ENCODE assay signal across 27 cellular contexts in the genomic region with DNA sequence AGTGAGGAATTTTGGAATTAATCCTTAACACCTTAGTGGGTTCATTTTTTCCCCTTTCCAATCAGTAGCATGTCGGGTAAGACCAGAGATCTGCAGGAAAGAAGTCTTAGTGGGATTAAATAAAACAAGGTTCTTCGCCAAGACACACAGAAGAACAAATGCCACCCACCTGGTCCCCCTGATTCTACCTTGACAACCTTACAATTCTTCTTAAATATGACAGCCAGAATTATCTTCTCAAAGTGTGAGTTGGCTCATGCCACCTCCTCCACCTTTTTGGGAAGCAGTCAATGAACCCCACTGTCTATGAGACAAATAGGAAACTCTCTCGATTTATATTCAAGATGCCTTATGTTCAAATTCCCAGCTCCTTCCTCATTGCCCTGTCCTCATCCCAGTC.
"Had no signal": no experiment of that assay in that cellular context is flagged by ENCODE, and none has a peak within 500 bp of the region (broad histone marks: within the 10 kb centered on the region; RNA-seq: fewer than 3 reads in every experiment).

No MANE protein-coding gene starts in this region.

- DNase-seq: stimulated activated CD4-positive, alpha-beta T cell treated with anti-CD3 and anti-CD28 coated beads, Interleukin-2, amount 100 ng/mL, for 48 hours; stimulated activated CD4-positive, alpha-beta T cell treated with anti-CD3 and anti-CD28 coated beads, Interleukin-4, amount 100 ng/mL, for 1 hour; stimulated activated CD4-positive, alpha-beta T cell treated with anti-CD3 and anti-CD28 coated beads, Interleukin-4, amount 100 ng/mL, for 24 hours; stimulated activated CD4-positive, alpha-beta T cell treated with anti-CD3 and anti-CD28 coated beads, Interleukin-4, amount 100 ng/mL, for 4 hours; stimulated activated CD8-positive, alpha-beta memory T cell treated with anti-CD3 and anti-CD28 coated beads, Interleukin-4, amount 100 ng/mL, for 48 hours; stimulated activated naive B cell treated with anti-CD40 and anti-IgM and Interleukin-4, amounts not matched to agents 10 μg/mL and 1 μg/mL and 100 μg/mL, for 72 hours; stimulated activated naive CD4-positive, alpha-beta T cell; stimulated activated naive CD4-positive, alpha-beta T cell treated with Interleukin-2 at 50 U/mL for 16 hours; stimulated activated naive CD8-positive, alpha-beta T cell treated with anti-CD3 and anti-CD28 coated beads, Interleukin-15, amount 100 ng/mL, for 72 hours; stimulated activated naive CD8-positive, alpha-beta T cell treated with anti-CD3 and anti-CD28 coated beads, Interleukin-15, Interleukin-2, amounts not matched to agents 100 U/mL and 50 U/mL, for 24 hours; stomach; testis; thyroid gland; tibial artery; transverse colon; trophoblast cell; upper lobe of left lung; upper lobe of right lung; uterus had no signal

- H3K9me3 Mint-ChIP-seq: type B pancreatic cell had no signal

- H3K4me1 Mint-ChIP-seq: stimulated activated effector memory CD8-positive, alpha-beta T cell treated with anti-CD3 and anti-CD28 coated beads, Interleukin-12 subunit alpha, Interleukin-12 subunit beta, amount 100 ng/mL, for 72 hours; stimulated activated memory B cell treated with anti-CD40 and anti-IgM and Interleukin-4, amounts not matched to agents 10 μg/mL and 1 μg/mL and 100 μg/mL, for 72 hours; stimulated activated naive B cell treated with anti-CD40 and anti-IgM and Interleukin-4, amounts not matched to agents 10 μg/mL and 1 μg/mL and 100 μg/mL, for 72 hours; stimulated activated naive CD8-positive, alpha-beta T cell treated with anti-CD3 and anti-CD28 coated beads, Interleukin-15, amount 100 ng/mL, for 72 hours had no signal

- H3K27me3 Mint-ChIP-seq: stimulated activated memory B cell treated with anti-CD40 and anti-IgM and Interleukin-4, amounts not matched to agents 10 μg/mL and 1 μg/mL and 100 μg/mL, for 72 hours; stimulated activated naive CD8-positive, alpha-beta T cell treated with anti-CD3 and anti-CD28 coated beads, Interleukin-15, amount 100 ng/mL, for 72 hours; type B pancreatic cell had no signal

- H3K4me3 Mint-ChIP-seq: stimulated activated effector memory CD8-positive, alpha-beta T cell treated with anti-CD3 and anti-CD28 coated beads, Interleukin-12 subunit alpha, Interleukin-12 subunit beta, amount 100 ng/mL, for 72 hours; stimulated activated memory B cell treated with anti-CD40 and anti-IgM and Interleukin-4, amounts not matched to agents 10 μg/mL and 1 μg/mL and 100 μg/mL, for 72 hours; stimulated activated naive B cell treated with anti-CD40 and anti-IgM and Interleukin-4, amounts not matched to agents 10 μg/mL and 1 μg/mL and 100 μg/mL, for 72 hours; stimulated activated naive CD8-positive, alpha-beta T cell treated with anti-CD3 and anti-CD28 coated beads, Interleukin-15, amount 100 ng/mL, for 72 hours; stimulated activated naive CD8-positive, alpha-beta T cell treated with anti-CD3 and anti-CD28 coated beads, Interleukin-15, Interleukin-2, amounts not matched to agents 100 ng/mL and 50 ng/mL, for 24 hours; type B pancreatic cell had no signal

- H3K27ac ChIP-seq: stomach, suprapubic skin, testis, thoracic aorta, thyroid gland, tibial artery, tibial nerve, transverse colon, upper lobe of left lung, upper lobe of right lung, uterus, vagina had no signal

- H3K27me3 ChIP-seq: stomach, suprapubic skin, testis, thyroid gland, tibial artery, tibial nerve, transverse colon, upper lobe of left lung, upper lobe of right lung, uterus, vagina had no signal

- H3K36me3 ChIP-seq: stomach, suprapubic skin, thoracic aorta, thyroid gland, tibial artery, tibial nerve, transverse colon, upper lobe of left lung, upper lobe of right lung, uterus, vagina had no signal

- H3K4me1 ChIP-seq: stomach, suprapubic skin, testis, thyroid gland, tibial artery, tibial nerve, transverse colon, upper lobe of left lung, upper lobe of right lung, uterus, vagina had no signal

- H3K36me3 Mint-ChIP-seq: stimulated activated effector memory CD8-positive, alpha-beta T cell treated with anti-CD3 and anti-CD28 coated beads, Interleukin-12 subunit alpha, Interleukin-12 subunit beta, amount 100 ng/mL, for 72 hours; stimulated activated memory B cell treated with anti-CD40 and anti-IgM and Interleukin-4, amounts not matched to agents 10 μg/mL and 1 μg/mL and 100 μg/mL, for 72 hours; stimulated activated naive B cell treated with anti-CD40 and anti-IgM and Interleukin-4, amounts not matched to agents 10 μg/mL and 1 μg/mL and 100 μg/mL, for 72 hours; type B pancreatic cell had no signal

- H3K27ac Mint-ChIP-seq: stimulated activated effector memory CD8-positive, alpha-beta T cell treated with anti-CD3 and anti-CD28 coated beads, Interleukin-12 subunit alpha, Interleukin-12 subunit beta, amount 100 ng/mL, for 72 hours; stimulated activated memory B cell treated with anti-CD40 and anti-IgM and Interleukin-4, amounts not matched to agents 10 μg/mL and 1 μg/mL and 100 μg/mL, for 72 hours; stimulated activated naive B cell treated with anti-CD40 and anti-IgM and Interleukin-4, amounts not matched to agents 10 μg/mL and 1 μg/mL and 100 μg/mL, for 72 hours; stimulated activated naive CD8-positive, alpha-beta T cell treated with anti-CD3 and anti-CD28 coated beads, Interleukin-15, amount 100 ng/mL, for 72 hours; stimulated activated naive CD8-positive, alpha-beta T cell treated with anti-CD3 and anti-CD28 coated beads, Interleukin-15, Interleukin-2, amounts not matched to agents 100 ng/mL and 50 ng/mL, for 24 hours; type B pancreatic cell had no signal

- H3K9me3 ChIP-seq: stomach, suprapubic skin, testis, thoracic aorta, thyroid gland, tibial artery, tibial nerve, transverse colon, upper lobe of left lung, upper lobe of right lung, uterus, vagina had no signal

- H3K4me3 ChIP-seq: stomach, suprapubic skin, testis, thoracic aorta, thyroid gland, tibial artery, tibial nerve, transverse colon, upper lobe of left lung, upper lobe of right lung, uterus, vagina had no signal
